In the genomic region with DNA sequence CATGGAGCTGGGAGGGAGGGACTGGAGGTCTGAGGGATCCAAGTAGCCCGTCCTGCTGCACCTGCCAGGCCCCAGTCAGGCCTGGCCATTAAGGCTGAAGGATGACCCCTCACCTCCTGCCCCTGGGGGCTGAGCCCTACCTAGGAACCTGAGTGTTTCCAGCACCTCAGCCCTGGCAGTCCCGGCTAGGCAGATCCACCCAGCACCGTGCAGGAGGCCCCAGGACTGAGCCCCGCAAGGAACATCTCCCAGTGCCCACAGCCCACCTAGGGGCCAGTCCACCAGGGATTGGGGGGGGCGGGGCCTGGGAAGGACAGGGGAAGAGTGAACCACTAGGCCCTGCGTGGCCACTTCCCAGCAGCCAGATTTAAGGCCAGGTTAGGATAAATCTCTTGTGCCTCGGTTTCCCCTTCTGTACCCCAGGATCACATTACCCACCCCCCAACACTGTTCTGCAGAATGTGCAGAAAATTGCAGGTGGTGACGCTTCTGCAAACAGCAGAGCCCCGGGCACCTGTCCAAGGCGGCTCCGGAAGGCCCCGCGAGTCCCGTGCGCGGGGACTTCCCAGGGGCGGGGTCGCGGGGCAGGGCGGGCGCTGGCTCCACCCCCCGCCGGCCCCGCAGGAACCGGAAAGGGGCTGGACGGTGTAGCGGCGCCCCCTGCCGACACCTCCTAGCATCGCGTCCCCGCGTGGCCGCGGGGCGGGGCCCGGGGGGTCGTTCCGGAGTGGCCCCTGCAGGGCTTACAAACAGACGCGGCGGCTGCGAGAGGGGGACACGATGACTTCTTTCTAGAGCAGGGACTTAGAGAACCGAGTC, we compare ENCODE assay signal across 9 cellular contexts. TPM values are rescaled to one million over a fixed set of nuclear protein-coding genes. Genes with fewer than 3 reads are reported as not detected.
DNase-seq lines count a peak whose midpoint lies in the region; TF ChIP-seq lines count a peak whose summit lies in the region.
"Had no signal": no experiment of that assay in that cellular context is flagged by ENCODE, and none has a peak within 500 bp of the region (broad histone marks: within the 10 kb centered on the region; RNA-seq: fewer than 3 reads in every experiment).

No MANE protein-coding gene starts in this region.

- TF ChIP-seq EP300 in stomach (IDR thresholded peaks at IDR 0.05) = no peak

- H3K27me3 ChIP-seq in Peyer's patch = no peaks in the 10 kb centered on the region
- H3K27me3 ChIP-seq in neuron (ENCODE audit: insufficient read depth, low read length) = no peaks in the 10 kb centered on the region
- peaks cover 0 to 4% (median 0%) of the 10 kb centered on the region in 3 donors for H3K27me3 ChIP-seq in stomach

- no peak overlapping the region for H2AFZ ChIP-seq in neuron (ENCODE audit: low read depth, low read length)

- peak in 1 of 2 donors; percentile 19 for TF ChIP-seq POLR2A in Peyer's patch (IDR thresholded peaks at IDR 0.05)
- TF ChIP-seq POLR2A in stomach (IDR thresholded peaks at IDR 0.05) = no peak

- peak overlapping the region in 3 of 4 donors; percentile 15 to 32 (median 26) for H3K4me3 ChIP-seq in Peyer's patch
- H3K4me3 ChIP-seq in neuron (ENCODE audit: low read length) = peak overlapping the region; percentile 38
- peak overlapping the region; percentile 3 to 31 (median 22) for H3K4me3 ChIP-seq in stomach

- DNase-seq in Caki2 (ENCODE audit: low read depth) (peak; percentile 75), GM20000 (ENCODE audit: low spot score) (peak; percentile 99), HPDE6-E6E7 (ENCODE audit: extremely low spot score) (peak; percentile 77), Peyer's patch (peak; percentile 91 to 96 (median 92)), activated T-helper 1 cell treated with Interleukin-2 at 50 U/mL for 16 hours (ENCODE audit: low read depth) (peak; percentile 89), fibroblast of peridontal ligament (ENCODE audit: extremely low read depth) (peak; percentile 39), stomach (peak; percentile 95)

- in situ Hi-C loops in Caki2 (cut with HindIII; ENCODE audit: low pct_unique_long_range_greater_than_20kb, low sequenced_read_pairs) = no loop called here

- intact Hi-C loops in stomach (cut with DNase I; ENCODE audit: low total_unique reads) = loop anchor here (5.0 to 10.0 kb wide), 2 partner anchors 61 to 228 kb away; no protein-coding TSS in a partner anchor

- H3K9me3 ChIP-seq in Peyer's patch = no peaks in the 10 kb centered on the region
- no peaks in the 10 kb centered on the region for H3K9me3 ChIP-seq in neuron (ENCODE audit: low read length)
- H3K9me3 ChIP-seq in stomach = no peaks in the 10 kb centered on the region

- H3K27ac ChIP-seq in Peyer's patch (peak overlapping the region; percentile 54 to 82 (median 72)), stomach (peak overlapping the region; percentile 62 to 72 (median 69))
- H3K27ac ChIP-seq: epithelial cell of prostate had no signal

- 3 to 6% (median 4%) methylated on average over 32 to 45 of the region's 45 CpGs for WGBS in stomach, 5 donors

- TF ChIP-seq CTCF in GM20000 (IDR thresholded peaks at IDR 0.05; ENCODE audit: extremely low read depth, missing control alignments) (peak; percentile 77), Peyer's patch (IDR thresholded peaks at IDR 0.05) (peak; percentile 95 to 99 (median 98)), stomach (IDR thresholded peaks at IDR 0.05) (peak in 5 of 7 experiments; percentile 94 to 99 (median 95))

- H3K36me3 ChIP-seq in Peyer's patch = no peaks in the 10 kb centered on the region
- no peaks in the 10 kb centered on the region for H3K36me3 ChIP-seq in neuron (ENCODE audit: insufficient read depth, low read length)
- H3K36me3 ChIP-seq in stomach = no peaks in the 10 kb centered on the region

- peaks cover 11 to 55% (median 18%) of the 10 kb centered on the region in 4 donors for H3K4me1 ChIP-seq in Peyer's patch
- H3K4me1 ChIP-seq in neuron (ENCODE audit: insufficient read depth, low read length) = peaks cover 7% of the 10 kb centered on the region
- peaks cover 25 to 69% (median 49%) of the 10 kb centered on the region in 4 donors for H3K4me1 ChIP-seq in stomach

RNA-seq across cellular contexts. Expression of a gene that starts 55.9 kb away (rescaled TPM):
- total RNA-seq in Caki2 (2014; rRNA removed; shearing (Covaris generic); ENCODE audit: low replicate concordance) = 5.2 and 14.8 TPM in 2 replicates
- total RNA-seq in Peyer's patch (10 to 100 TPM; 11.4 to 19.2 (median 15.1) TPM), stomach (100 to 1,000 TPM in 1 of 5 donors, 10 to 100 TPM in 3, 1 to 10 TPM in 1; 8.5 to 167 (median 22.9) TPM)
- polyA plus RNA-seq in stomach = 10 to 100 TPM; 14.2 to 24.4 (median 22.7) TPM

Comparison
In these comparisons a context has a peak if more than half of its experiments do, and no peak if none do; other contexts are left out.
1. Peak in every context shown above with its lines: DNase-seq, H3K4me3 ChIP-seq and H3K27ac ChIP-seq.
2. DNase-seq: peak in every context shown above with its lines; median percentile 99 in GM20000; 95 in stomach; 92 in Peyer's patch; 89 in activated T-helper 1 cell treated with Interleukin-2 at 50 U/mL for 16 hours; 77 in HPDE6-E6E7; 75 in Caki2; 39 in fibroblast of peridontal ligament.